8 cellular contexts compared by ENCODE assay signal in genomic region chrX:132023896-132024386, GRCh38. TPM values are rescaled to one million over a fixed set of nuclear protein-coding genes. Genes with fewer than 3 reads are reported as not detected.
DNase-seq lines count a peak whose midpoint lies in the region; ATAC-seq lines count a peak whose summit lies in the region.

No MANE protein-coding gene starts in this region.

- peak; percentile 61 for DNase-seq in DMS 273 (lab: John Stamatoyannopoulos, UW; ENCODE audit: unreplicated experiment)
- DNase-seq in DMS 273 treated with DMSO at 0.1 percent for 48 hours (lab: John Stamatoyannopoulos, UW) = no peak
- DNase-seq in SIG-M5 (lab: John Stamatoyannopoulos, UW) = peak; percentile 28
- DNase-seq in activated naive CD4-positive, alpha-beta T cell treated with anti-CD3 and anti-CD28 coated beads, Interleukin-2, amount 50 U/mL, for 72 hours (ENCODE audit: low spot score in 2 of 2) = peak; percentile 55 to 81
- no peak for DNase-seq in iPS DF 6.9 (ENCODE audit: low read depth, low spot score)
- DNase-seq in stimulated activated CD4-positive, alpha-beta T cell treated with anti-CD3 and anti-CD28 coated beads, Interleukin-12 subunit alpha, Interleukin-12 subunit beta, amount 100 ng/mL, for 4 hours = peak; percentile 42
- no peak for DNase-seq in epidermal melanocyte (ENCODE audit: insufficient read length, low spot score)

- H3K27ac ChIP-seq in iPS DF 6.9 (ENCODE audit: low read length) = no peak overlapping the region

- H3K36me3 ChIP-seq in iPS DF 6.9 (ENCODE audit: control insufficient read depth, insufficient read depth, low read length) = no peaks in the 10 kb centered on the region

- H3K9me3 ChIP-seq in iPS DF 6.9 (ENCODE audit: control insufficient read depth, insufficient read depth, low read length) = no peaks in the 10 kb centered on the region

- H3K4me1 ChIP-seq in iPS DF 6.9 (ENCODE audit: control insufficient read depth, insufficient read depth, low read length) = no peaks in the 10 kb centered on the region

- ATAC-seq in HG02981 (IDR thresholded peaks at IDR 0.05; ENCODE audit: unreplicated experiment) = peak; percentile 54
- ATAC-seq in activated naive CD4-positive, alpha-beta T cell treated with anti-CD3 and anti-CD28 coated beads, Interleukin-2, amount 50 U/mL, for 72 hours = peak; percentile 72 to 89

- no peaks in the 10 kb centered on the region for H3K9me3 Mint-ChIP-seq in activated naive CD4-positive, alpha-beta T cell treated with anti-CD3 and anti-CD28 coated beads, Interleukin-2, amount 50 U/mL, for 72 hours

- peak overlapping the region; percentile 89 for H3K4me3 ChIP-seq in iPS DF 6.9 (ENCODE audit: low read length)

- H3K27me3 ChIP-seq in iPS DF 6.9 (ENCODE audit: control insufficient read depth, insufficient read depth, low read length) = no peaks in the 10 kb centered on the region

- H3K27ac Mint-ChIP-seq in activated naive CD4-positive, alpha-beta T cell treated with anti-CD3 and anti-CD28 coated beads, Interleukin-2, amount 50 U/mL, for 72 hours = peak overlapping the region; percentile 81 to 98

- WGBS in iPS DF 6.9 (ENCODE audit: insufficient coverage, insufficient read length) = no CpG with 5 or more reads among the region's 16 CpGs

- H3K36me3 Mint-ChIP-seq in activated naive CD4-positive, alpha-beta T cell treated with anti-CD3 and anti-CD28 coated beads, Interleukin-2, amount 50 U/mL, for 72 hours = peaks cover 16 to 17% of the 10 kb centered on the region in 2 donors

RNA-seq across cellular contexts. Expression of gene STK26, which starts 0.8 kb away (rescaled TPM):
- total RNA-seq in activated naive CD4-positive, alpha-beta T cell treated with anti-CD3 and anti-CD28 coated beads, Interleukin-2, amount 50 U/mL, for 72 hours = 10 to 100 TPM; 60.0 to 80.5 TPM

Comparison
In these comparisons a context has a peak if more than half of its experiments do, and no peak if none do; other contexts are left out.
1. DNase-seq: peak in DMS 273 (single experiment), SIG-M5 (single experiment), activated naive CD4-positive, alpha-beta T cell treated with anti-CD3 and anti-CD28 coated beads, Interleukin-2, amount 50 U/mL, for 72 hours (2 of 2) and stimulated activated CD4-positive, alpha-beta T cell treated with anti-CD3 and anti-CD28 coated beads, Interleukin-12 subunit alpha, Interleukin-12 subunit beta, amount 100 ng/mL, for 4 hours (single experiment); none in DMS 273 treated with DMSO at 0.1 percent for 48 hours (single experiment), iPS DF 6.9 (single experiment) and epidermal melanocyte (single experiment).